In genomic region chr18:78673516-78674321, GRCh38 we compare ENCODE assay signal across 27 cellular contexts.
"Had no signal": no experiment of that assay in that cellular context is flagged by ENCODE, and none has a peak within 500 bp of the region (broad histone marks: within the 10 kb centered on the region; RNA-seq: fewer than 3 reads in every experiment).

No MANE protein-coding gene starts in this region.

- H3K4me3 ChIP-seq: ascending aorta, body of pancreas, MG63, Peyer's patch, SJCRH30 had no signal

- H3K27me3 Mint-ChIP-seq: activated B cell treated with CpG ODN at 0.5 μM for 24 hours; activated CD4-positive, alpha-beta T cell treated with anti-CD3 and anti-CD28 coated beads, Interleukin-2, amount 10 ng/mL, durations not matched to agents 24 days and 14 days; activated naive CD4-positive, alpha-beta T cell treated with anti-CD3 and anti-CD28 coated beads, Interleukin-2, amount 50 U/mL, for 24 hours; activated T-cell treated with anti-CD3 and anti-CD28 coated beads, Interleukin-2, amount 50 U/mL, for 24 hours had no signal

- DNase-seq: activated B cell treated with CpG ODN at 0.5 μM for 24 hours; activated CD4-positive, alpha-beta T cell treated with anti-CD3 and anti-CD28 coated beads for 1 hour; activated CD4-positive, alpha-beta T cell treated with anti-CD3 and anti-CD28 coated beads, Interleukin-2, amount 10 ng/mL, durations not matched to agents 24 days and 14 days; activated CD4-positive, alpha-beta T cell treated with anti-CD3 and anti-CD28 coated beads, Interleukin-2, amount 50 U/mL, for 48 hours; activated CD8-positive, alpha-beta memory T cell treated with anti-CD3 and anti-CD28 coated beads, Interleukin-2, amount 10 ng/mL, durations not matched to agents 7 days and 5 days; activated effector memory CD4-positive, alpha-beta T cell treated with Interleukin-2 at 50 U/mL for 16 hours; activated naive CD4-positive, alpha-beta T cell; activated T-cell treated with anti-CD3 and anti-CD28 coated beads, Interleukin-2, amount 50 U/mL, for 24 hours; body of pancreas; MG63; NCI-H1105; NCI-H1436; NCI-H1694 treated with DMSO at 0.1 percent for 48 hours; NCI-H2081; NCI-H446; NCI-H524; Right ventricle myocardium superior; SJCRH30; SK-N-SH; SW 1271 had no signal

- H3K27ac Mint-ChIP-seq: activated B cell treated with CpG ODN at 0.5 μM for 24 hours; activated CD4-positive, alpha-beta T cell treated with anti-CD3 and anti-CD28 coated beads, Interleukin-2, amount 10 ng/mL, durations not matched to agents 24 days and 14 days; activated CD8-positive, alpha-beta memory T cell treated with anti-CD3 and anti-CD28 coated beads, Interleukin-2, amount 10 ng/mL, durations not matched to agents 7 days and 5 days; activated naive CD4-positive, alpha-beta T cell treated with anti-CD3 and anti-CD28 coated beads, Interleukin-2, amount 50 U/mL, for 24 hours; activated T-cell treated with anti-CD3 and anti-CD28 coated beads, Interleukin-2, amount 50 U/mL, for 24 hours; activated T-helper 1 cell treated with anti-CD3 and anti-CD28 coated beads, Interleukin-12 subunit alpha, Interleukin-12 subunit beta, Interleukin-2, Interleukin-4 antibody, amounts not matched to agents 30 ng/mL and 10 ng/mL and 1 ng/mL, durations not matched to agents 14 hours and 24 hours and 36 hours; T-helper 1 cell treated with Interleukin-12 subunit alpha and Interleukin-12 subunit beta and Interleukin-4 antibody, amounts not matched to agents 30 μg/mL and 1 μg/mL, for 36 hours had no signal

- FAIRE-seq: HepG2 had no signal

- H3K9me3 Mint-ChIP-seq: activated B cell treated with CpG ODN at 0.5 μM for 24 hours; activated CD4-positive, alpha-beta T cell treated with anti-CD3 and anti-CD28 coated beads, Interleukin-2, amount 10 ng/mL, durations not matched to agents 24 days and 14 days; activated naive CD4-positive, alpha-beta T cell treated with anti-CD3 and anti-CD28 coated beads, Interleukin-2, amount 50 U/mL, for 24 hours; activated T-cell treated with anti-CD3 and anti-CD28 coated beads, Interleukin-2, amount 50 U/mL, for 24 hours; activated T-helper 1 cell treated with anti-CD3 and anti-CD28 coated beads, Interleukin-12 subunit alpha, Interleukin-12 subunit beta, Interleukin-2, Interleukin-4 antibody, amounts not matched to agents 30 ng/mL and 10 ng/mL and 1 ng/mL, durations not matched to agents 14 hours and 24 hours and 36 hours; T-helper 1 cell treated with Interleukin-12 subunit alpha and Interleukin-12 subunit beta and Interleukin-4 antibody, amounts not matched to agents 30 μg/mL and 1 μg/mL, for 36 hours had no signal

- H3K27ac ChIP-seq: ascending aorta, body of pancreas, Peyer's patch, RWPE1, SJCRH30 had no signal

- H3K4me1 ChIP-seq: ascending aorta, body of pancreas, Peyer's patch, SJCRH30 had no signal

- H3K4me3 Mint-ChIP-seq: activated B cell treated with CpG ODN at 0.5 μM for 24 hours; activated CD4-positive, alpha-beta T cell treated with anti-CD3 and anti-CD28 coated beads, Interleukin-2, amount 10 ng/mL, durations not matched to agents 24 days and 14 days; activated CD8-positive, alpha-beta memory T cell treated with anti-CD3 and anti-CD28 coated beads, Interleukin-2, amount 10 ng/mL, durations not matched to agents 7 days and 5 days; activated naive CD4-positive, alpha-beta T cell treated with anti-CD3 and anti-CD28 coated beads, Interleukin-2, amount 50 U/mL, for 24 hours; activated T-cell treated with anti-CD3 and anti-CD28 coated beads, Interleukin-2, amount 50 U/mL, for 24 hours; activated T-helper 1 cell treated with anti-CD3 and anti-CD28 coated beads, Interleukin-12 subunit alpha, Interleukin-12 subunit beta, Interleukin-2, Interleukin-4 antibody, amounts not matched to agents 30 ng/mL and 10 ng/mL and 1 ng/mL, durations not matched to agents 14 hours and 24 hours and 36 hours; T-helper 1 cell treated with Interleukin-12 subunit alpha and Interleukin-12 subunit beta and Interleukin-4 antibody, amounts not matched to agents 30 μg/mL and 1 μg/mL, for 36 hours had no signal

- H3K36me3 Mint-ChIP-seq: activated CD8-positive, alpha-beta memory T cell treated with anti-CD3 and anti-CD28 coated beads, Interleukin-2, amount 10 ng/mL, durations not matched to agents 7 days and 5 days; activated naive CD4-positive, alpha-beta T cell treated with anti-CD3 and anti-CD28 coated beads, Interleukin-2, amount 50 U/mL, for 24 hours had no signal

- ATAC-seq: activated CD8-positive, alpha-beta memory T cell treated with anti-CD3 and anti-CD28 coated beads, Interleukin-2, amount 10 ng/mL, durations not matched to agents 7 days and 5 days; body of pancreas had no signal

- H3K27me3 ChIP-seq: ascending aorta, body of pancreas, MG63, Peyer's patch, SJCRH30 had no signal

- H3K36me3 ChIP-seq: ascending aorta, MG63, Peyer's patch, SJCRH30 had no signal

- H3K9ac ChIP-seq: SK-N-SH had no signal

- H3K9me3 ChIP-seq: ascending aorta, body of pancreas, MG63, Peyer's patch, SJCRH30, SK-N-SH had no signal

- H3K4me1 Mint-ChIP-seq: activated B cell treated with CpG ODN at 0.5 μM for 24 hours; activated CD4-positive, alpha-beta T cell treated with anti-CD3 and anti-CD28 coated beads, Interleukin-2, amount 10 ng/mL, durations not matched to agents 24 days and 14 days; activated CD8-positive, alpha-beta memory T cell treated with anti-CD3 and anti-CD28 coated beads, Interleukin-2, amount 10 ng/mL, durations not matched to agents 7 days and 5 days; activated naive CD4-positive, alpha-beta T cell treated with anti-CD3 and anti-CD28 coated beads, Interleukin-2, amount 50 U/mL, for 24 hours had no signal
